Comparison of ENCODE assay signal across 31 cellular contexts in genomic region chr3:48572517-48572916, GRCh38. TPM values are rescaled to one million over a fixed set of nuclear protein-coding genes. Genes with fewer than 3 reads are reported as not detected.
"Had no signal": no experiment of that assay in that cellular context is flagged by ENCODE, and none has a peak within 500 bp of the region (broad histone marks: within the 10 kb centered on the region; RNA-seq: fewer than 3 reads in every experiment).

No MANE protein-coding gene starts in this region.

- H3K9me3 ChIP-seq: left lung, lower lobe of right lung, ovary, prostate gland, sigmoid colon, spleen, stomach, testis, thyroid gland, transverse colon, upper lobe of left lung, vagina had no signal

- H3K9me3 Mint-ChIP-seq: immature natural killer cell; mesothelial cell of epicardium; naive B cell; natural killer cell; nephron progenitor cell; stimulated activated memory B cell treated with anti-CD40 and anti-IgM and Interleukin-4, amounts not matched to agents 10 μg/mL and 1 μg/mL and 100 μg/mL, for 72 hours had no signal

- H3K4me1 Mint-ChIP-seq: immature natural killer cell; mesothelial cell of epicardium; naive B cell; natural killer cell; stimulated activated memory B cell treated with anti-CD40 and anti-IgM and Interleukin-4, amounts not matched to agents 10 μg/mL and 1 μg/mL and 100 μg/mL, for 72 hours had no signal

- H3K27ac ChIP-seq: left lung, lower lobe of right lung, ovary, prostate gland, sigmoid colon, spleen, stomach, testis, thyroid gland, transverse colon, upper lobe of left lung, vagina had no signal

- H3K36me3 Mint-ChIP-seq: immature natural killer cell; mesothelial cell of epicardium; naive B cell; natural killer cell; stimulated activated memory B cell treated with anti-CD40 and anti-IgM and Interleukin-4, amounts not matched to agents 10 μg/mL and 1 μg/mL and 100 μg/mL, for 72 hours had no signal

- H3K27ac Mint-ChIP-seq: mesothelial cell of epicardium; natural killer cell; nephron progenitor cell; stimulated activated memory B cell treated with anti-CD40 and anti-IgM and Interleukin-4, amounts not matched to agents 10 μg/mL and 1 μg/mL and 100 μg/mL, for 72 hours had no signal

- H3K4me3 ChIP-seq: left lung, lower lobe of right lung, ovary, prostate gland, sigmoid colon, spleen, stomach, testis, thyroid gland, transverse colon, upper lobe of left lung, vagina had no signal

- DNase-seq: hypothalamus; immature natural killer cell; kidney; left colon; lower lobe of right lung; mesendoderm; naive B cell; natural killer cell; nephron progenitor cell; ovary; posterior cingulate gyrus; retina; right cardiac atrium; sigmoid colon; small intestine; spleen; stimulated activated CD4-positive, alpha-beta T cell treated with anti-CD3 and anti-CD28 coated beads, Interleukin-4, amount 100 ng/mL, for 24 hours; stimulated activated naive CD8-positive, alpha-beta T cell treated with anti-CD3 and anti-CD28 coated beads, Interleukin-15, Interleukin-2, amounts not matched to agents 100 U/mL and 50 U/mL, for 24 hours; stomach; testis; thyroid gland; transverse colon had no signal

- H3K4me3 Mint-ChIP-seq: immature natural killer cell; mesothelial cell of epicardium; naive B cell; natural killer cell; nephron progenitor cell; stimulated activated memory B cell treated with anti-CD40 and anti-IgM and Interleukin-4, amounts not matched to agents 10 μg/mL and 1 μg/mL and 100 μg/mL, for 72 hours had no signal

- H3K27me3 Mint-ChIP-seq: naive B cell had no signal

- H3K36me3 ChIP-seq: left lung, lower lobe of right lung, ovary, prostate gland, sigmoid colon, stomach, thyroid gland, transverse colon, upper lobe of left lung had no signal

- H3K27me3 ChIP-seq: left lung, ovary, sigmoid colon, spleen, stomach, testis, thyroid gland, transverse colon, upper lobe of left lung, vagina had no signal

- H3K4me1 ChIP-seq: left lung, lower lobe of right lung, prostate gland, sigmoid colon, spleen, stomach, testis, thyroid gland, transverse colon, upper lobe of left lung, vagina had no signal

- ATAC-seq: left colon; left lung; lower lobe of right lung; natural killer cell; right cardiac atrium; stimulated activated memory B cell treated with anti-CD40 and anti-IgM and Interleukin-4, amounts not matched to agents 10 μg/mL and 1 μg/mL and 100 μg/mL, for 72 hours; stimulated activated naive CD8-positive, alpha-beta T cell treated with anti-CD3 and anti-CD28 coated beads, Interleukin-15, Interleukin-2, amounts not matched to agents 100 U/mL and 50 U/mL, for 24 hours had no signal

RNA-seq across cellular contexts. Expression of gene UCN2, which starts 8.9 kb away (rescaled TPM):
- total RNA-seq: kidney, left colon, natural killer cell, right cardiac atrium, sigmoid colon, thyroid gland, transverse colon, upper lobe of left lung had no signal
- polyA plus RNA-seq: immature natural killer cell, liver had no signal

RNA-seq across cellular contexts. Expression of gene COL7A1, which starts 22.6 kb away (rescaled TPM):
- polyA plus RNA-seq: immature natural killer cell had no signal

RNA-seq across cellular contexts. Expression of gene TMEM89, which starts 49.1 kb away (rescaled TPM):
- total RNA-seq: kidney, left lung, liver, lower lobe of right lung, mesothelial cell of epicardium, natural killer cell, omental fat pad, ovary, right cardiac atrium, sigmoid colon, spleen, stomach, thyroid gland, urinary bladder, vagina had no signal
- polyA plus RNA-seq: immature natural killer cell, liver, ovary, right cardiac atrium, urinary bladder had no signal
